19 cellular contexts compared by ENCODE assay signal in the genomic region with DNA sequence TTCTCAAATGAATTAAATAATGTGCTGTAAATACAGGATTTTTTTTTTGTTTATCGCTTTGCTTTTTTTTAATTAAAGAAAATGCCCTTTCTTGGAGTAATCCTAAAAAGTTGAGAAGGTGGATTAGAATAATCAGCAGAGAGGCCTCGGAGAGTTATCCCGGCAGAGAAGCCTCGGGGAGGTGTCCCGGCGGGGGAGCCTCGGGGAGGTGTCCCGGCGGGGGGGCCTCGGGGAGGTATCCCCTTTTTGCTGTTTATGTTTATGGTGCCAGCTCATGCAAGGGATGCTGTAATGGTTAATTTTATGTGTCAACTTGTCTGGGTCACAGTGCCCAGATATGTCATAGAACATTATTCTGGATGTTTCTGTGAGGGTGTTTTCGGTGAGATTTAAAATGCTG.
"Had no signal": no experiment of that assay in that cellular context is flagged by ENCODE, and none has a peak within 500 bp of the region (broad histone marks: within the 10 kb centered on the region; RNA-seq: fewer than 3 reads in every experiment).

No MANE protein-coding gene starts in this region.

- ATAC-seq: Panc1, PC-3, SK-N-SH treated with all-trans-retinoic acid at 6 μM for 48 hours had no signal

- DNase-seq: Kasumi-1, KG1, MM.1S, NCI-H1092 treated with DMSO at 0.1 percent for 48 hours, NCI-H1436, NCI-H187, NCI-H2029, NCI-H2081 treated with DMSO at 0.1 percent for 48 hours, NCI-H2171, NCI-H226, NCI-H446, NCI-H510A, NCI-H524 treated with DMSO at 0.1 percent for 48 hours, NCI-H69, NCI-H774, PC-3, SHP77 had no signal
